ENCODE assay signal across 1 cellular context in genomic region chrX:41332005-41332404, GRCh38.
TF ChIP-seq lines count a peak whose summit lies in the region.

No MANE protein-coding gene starts in this region.

TF ChIP-seq in H1, 55 proteins besides CTCF, POLR2A, EP300 and RAD21 (continued from another document):
- no peak for TF ChIP-seq KDM4A (IDR thresholded peaks at IDR 0.05; ENCODE audit: low read depth, low read length, severe bottlenecking)
